Comparison of ENCODE assay signal across 1 cellular context in the genomic region with DNA sequence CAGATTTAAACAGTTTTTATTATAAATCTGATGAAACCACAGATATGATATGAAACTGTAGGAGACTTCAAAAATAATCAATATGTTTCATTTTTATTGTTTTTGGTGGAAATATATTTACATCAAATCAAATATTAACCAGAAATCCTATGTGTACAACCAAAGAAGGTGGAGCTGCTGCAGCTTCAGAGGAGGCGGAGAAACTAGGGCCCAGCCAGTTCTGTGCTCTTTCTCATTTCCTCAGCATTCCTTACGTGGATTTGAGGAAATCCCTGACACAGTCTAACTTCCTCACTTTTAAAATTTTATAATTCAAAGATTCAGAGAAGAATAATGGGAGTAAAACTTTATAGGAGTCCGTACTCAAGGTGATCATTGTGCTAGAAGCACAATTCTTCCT.
TF ChIP-seq lines count a peak whose summit lies in the region.

No MANE protein-coding gene starts in this region.

TF ChIP-seq in HepG2, 621 proteins besides CTCF, POLR2A, EP300 and RAD21:
- TF ChIP-seq, protein P1, sequence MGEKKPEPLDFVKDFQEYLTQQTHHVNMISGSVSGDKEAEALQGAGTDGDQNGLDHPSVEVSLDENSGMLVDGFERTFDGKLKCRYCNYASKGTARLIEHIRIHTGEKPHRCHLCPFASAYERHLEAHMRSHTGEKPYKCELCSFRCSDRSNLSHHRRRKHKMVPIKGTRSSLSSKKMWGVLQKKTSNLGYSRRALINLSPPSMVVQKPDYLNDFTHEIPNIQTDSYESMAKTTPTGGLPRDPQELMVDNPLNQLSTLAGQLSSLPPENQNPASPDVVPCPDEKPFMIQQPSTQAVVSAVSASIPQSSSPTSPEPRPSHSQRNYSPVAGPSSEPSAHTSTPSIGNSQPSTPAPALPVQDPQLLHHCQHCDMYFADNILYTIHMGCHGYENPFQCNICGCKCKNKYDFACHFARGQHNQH (CRISPR knock-in tag; IDR thresholded peaks at IDR 0.05) = no peak
- TF ChIP-seq, protein P2, sequence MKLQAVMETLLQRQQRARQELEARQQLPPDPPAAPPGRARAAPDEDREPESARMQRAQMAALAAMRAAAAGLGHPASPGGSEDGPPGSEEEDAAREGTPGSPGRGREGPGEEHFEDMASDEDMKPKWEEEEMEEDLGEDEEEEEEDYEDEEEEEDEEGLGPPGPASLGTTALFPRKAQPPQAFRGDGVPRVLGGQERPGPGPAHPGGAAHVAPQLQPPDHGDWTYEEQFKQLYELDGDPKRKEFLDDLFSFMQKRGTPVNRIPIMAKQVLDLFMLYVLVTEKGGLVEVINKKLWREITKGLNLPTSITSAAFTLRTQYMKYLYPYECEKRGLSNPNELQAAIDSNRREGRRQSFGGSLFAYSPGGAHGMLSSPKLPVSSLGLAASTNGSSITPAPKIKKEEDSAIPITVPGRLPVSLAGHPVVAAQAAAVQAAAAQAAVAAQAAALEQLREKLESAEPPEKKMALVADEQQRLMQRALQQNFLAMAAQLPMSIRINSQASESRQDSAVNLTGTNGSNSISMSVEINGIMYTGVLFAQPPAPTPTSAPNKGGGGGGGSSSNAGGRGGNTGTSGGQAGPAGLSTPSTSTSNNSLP (IDR thresholded peaks at IDR 0.05; ENCODE audit: low read depth, low read length) = no peak
- TF ChIP-seq TAF15 (IDR thresholded peaks at IDR 0.05; ENCODE audit: low read depth, low read length, poor library complexity, severe bottlenecking) (no peak), SALL1 (CRISPR knock-in tag; IDR thresholded peaks at IDR 0.05) (no peak), TRIM24 (CRISPR knock-in tag; IDR thresholded peaks at IDR 0.05) (no peak), SRSF4 (IDR thresholded peaks at IDR 0.05; ENCODE audit: low read depth, low read length, poor library complexity, severe bottlenecking) (no peak), HOXA7 (CRISPR knock-in tag; IDR thresholded peaks at IDR 0.05) (no peak), ZNF577 (CRISPR knock-in tag; IDR thresholded peaks at IDR 0.05; ENCODE audit: borderline replicate concordance, low read depth) (no peak), PTBP1 (IDR thresholded peaks at IDR 0.05; ENCODE audit: low read depth, low read length, poor library complexity, severe bottlenecking) (no peak), TOPORS (CRISPR knock-in tag; IDR thresholded peaks at IDR 0.05) (no peak), ZNF777 (CRISPR knock-in tag; IDR thresholded peaks at IDR 0.05) (no peak), KDM4B (CRISPR knock-in tag; IDR thresholded peaks at IDR 0.05) (no peak), PLRG1 (conservative IDR thresholded peaks at IDR 0.05) (no peak)
- TF ChIP-seq, protein P3, sequence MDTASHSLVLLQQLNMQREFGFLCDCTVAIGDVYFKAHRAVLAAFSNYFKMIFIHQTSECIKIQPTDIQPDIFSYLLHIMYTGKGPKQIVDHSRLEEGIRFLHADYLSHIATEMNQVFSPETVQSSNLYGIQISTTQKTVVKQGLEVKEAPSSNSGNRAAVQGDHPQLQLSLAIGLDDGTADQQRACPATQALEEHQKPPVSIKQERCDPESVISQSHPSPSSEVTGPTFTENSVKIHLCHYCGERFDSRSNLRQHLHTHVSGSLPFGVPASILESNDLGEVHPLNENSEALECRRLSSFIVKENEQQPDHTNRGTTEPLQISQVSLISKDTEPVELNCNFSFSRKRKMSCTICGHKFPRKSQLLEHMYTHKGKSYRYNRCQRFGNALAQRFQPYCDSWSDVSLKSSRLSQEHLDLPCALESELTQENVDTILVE (CRISPR knock-in tag; IDR thresholded peaks at IDR 0.05) = no peak
- TF ChIP-seq, protein P4, sequence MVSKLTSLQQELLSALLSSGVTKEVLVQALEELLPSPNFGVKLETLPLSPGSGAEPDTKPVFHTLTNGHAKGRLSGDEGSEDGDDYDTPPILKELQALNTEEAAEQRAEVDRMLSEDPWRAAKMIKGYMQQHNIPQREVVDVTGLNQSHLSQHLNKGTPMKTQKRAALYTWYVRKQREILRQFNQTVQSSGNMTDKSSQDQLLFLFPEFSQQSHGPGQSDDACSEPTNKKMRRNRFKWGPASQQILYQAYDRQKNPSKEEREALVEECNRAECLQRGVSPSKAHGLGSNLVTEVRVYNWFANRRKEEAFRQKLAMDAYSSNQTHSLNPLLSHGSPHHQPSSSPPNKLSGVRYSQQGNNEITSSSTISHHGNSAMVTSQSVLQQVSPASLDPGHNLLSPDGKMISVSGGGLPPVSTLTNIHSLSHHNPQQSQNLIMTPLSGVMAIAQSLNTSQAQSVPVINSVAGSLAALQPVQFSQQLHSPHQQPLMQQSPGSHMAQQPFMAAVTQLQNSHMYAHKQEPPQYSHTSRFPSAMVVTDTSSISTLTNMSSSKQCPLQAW (CRISPR knock-in tag; IDR thresholded peaks at IDR 0.05) = no peak
- TF ChIP-seq, protein P5, sequence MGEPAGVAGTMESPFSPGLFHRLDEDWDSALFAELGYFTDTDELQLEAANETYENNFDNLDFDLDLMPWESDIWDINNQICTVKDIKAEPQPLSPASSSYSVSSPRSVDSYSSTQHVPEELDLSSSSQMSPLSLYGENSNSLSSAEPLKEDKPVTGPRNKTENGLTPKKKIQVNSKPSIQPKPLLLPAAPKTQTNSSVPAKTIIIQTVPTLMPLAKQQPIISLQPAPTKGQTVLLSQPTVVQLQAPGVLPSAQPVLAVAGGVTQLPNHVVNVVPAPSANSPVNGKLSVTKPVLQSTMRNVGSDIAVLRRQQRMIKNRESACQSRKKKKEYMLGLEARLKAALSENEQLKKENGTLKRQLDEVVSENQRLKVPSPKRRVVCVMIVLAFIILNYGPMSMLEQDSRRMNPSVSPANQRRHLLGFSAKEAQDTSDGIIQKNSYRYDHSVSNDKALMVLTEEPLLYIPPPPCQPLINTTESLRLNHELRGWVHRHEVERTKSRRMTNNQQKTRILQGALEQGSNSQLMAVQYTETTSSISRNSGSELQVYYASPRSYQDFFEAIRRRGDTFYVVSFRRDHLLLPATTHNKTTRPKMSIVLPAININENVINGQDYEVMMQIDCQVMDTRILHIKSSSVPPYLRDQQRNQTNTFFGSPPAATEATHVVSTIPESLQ (CRISPR knock-in tag; conservative IDR thresholded peaks at IDR 0.05) = no peak
- TF ChIP-seq, protein P6, sequence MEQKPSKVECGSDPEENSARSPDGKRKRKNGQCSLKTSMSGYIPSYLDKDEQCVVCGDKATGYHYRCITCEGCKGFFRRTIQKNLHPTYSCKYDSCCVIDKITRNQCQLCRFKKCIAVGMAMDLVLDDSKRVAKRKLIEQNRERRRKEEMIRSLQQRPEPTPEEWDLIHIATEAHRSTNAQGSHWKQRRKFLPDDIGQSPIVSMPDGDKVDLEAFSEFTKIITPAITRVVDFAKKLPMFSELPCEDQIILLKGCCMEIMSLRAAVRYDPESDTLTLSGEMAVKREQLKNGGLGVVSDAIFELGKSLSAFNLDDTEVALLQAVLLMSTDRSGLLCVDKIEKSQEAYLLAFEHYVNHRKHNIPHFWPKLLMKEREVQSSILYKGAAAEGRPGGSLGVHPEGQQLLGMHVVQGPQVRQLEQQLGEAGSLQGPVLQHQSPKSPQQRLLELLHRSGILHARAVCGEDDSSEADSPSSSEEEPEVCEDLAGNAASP (CRISPR knock-in tag; IDR thresholded peaks at IDR 0.05; ENCODE audit: borderline replicate concordance) = no peak
- TF ChIP-seq, protein P7, sequence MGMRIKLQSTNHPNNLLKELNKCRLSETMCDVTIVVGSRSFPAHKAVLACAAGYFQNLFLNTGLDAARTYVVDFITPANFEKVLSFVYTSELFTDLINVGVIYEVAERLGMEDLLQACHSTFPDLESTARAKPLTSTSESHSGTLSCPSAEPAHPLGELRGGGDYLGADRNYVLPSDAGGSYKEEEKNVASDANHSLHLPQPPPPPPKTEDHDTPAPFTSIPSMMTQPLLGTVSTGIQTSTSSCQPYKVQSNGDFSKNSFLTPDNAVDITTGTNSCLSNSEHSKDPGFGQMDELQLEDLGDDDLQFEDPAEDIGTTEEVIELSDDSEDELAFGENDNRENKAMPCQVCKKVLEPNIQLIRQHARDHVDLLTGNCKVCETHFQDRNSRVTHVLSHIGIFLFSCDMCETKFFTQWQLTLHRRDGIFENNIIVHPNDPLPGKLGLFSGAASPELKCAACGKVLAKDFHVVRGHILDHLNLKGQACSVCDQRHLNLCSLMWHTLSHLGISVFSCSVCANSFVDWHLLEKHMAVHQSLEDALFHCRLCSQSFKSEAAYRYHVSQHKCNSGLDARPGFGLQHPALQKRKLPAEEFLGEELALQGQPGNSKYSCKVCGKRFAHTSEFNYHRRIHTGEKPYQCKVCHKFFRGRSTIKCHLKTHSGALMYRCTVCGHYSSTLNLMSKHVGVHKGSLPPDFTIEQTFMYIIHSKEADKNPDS (CRISPR knock-in tag; IDR thresholded peaks at IDR 0.05) = no peak
- TF ChIP-seq, protein P8, sequence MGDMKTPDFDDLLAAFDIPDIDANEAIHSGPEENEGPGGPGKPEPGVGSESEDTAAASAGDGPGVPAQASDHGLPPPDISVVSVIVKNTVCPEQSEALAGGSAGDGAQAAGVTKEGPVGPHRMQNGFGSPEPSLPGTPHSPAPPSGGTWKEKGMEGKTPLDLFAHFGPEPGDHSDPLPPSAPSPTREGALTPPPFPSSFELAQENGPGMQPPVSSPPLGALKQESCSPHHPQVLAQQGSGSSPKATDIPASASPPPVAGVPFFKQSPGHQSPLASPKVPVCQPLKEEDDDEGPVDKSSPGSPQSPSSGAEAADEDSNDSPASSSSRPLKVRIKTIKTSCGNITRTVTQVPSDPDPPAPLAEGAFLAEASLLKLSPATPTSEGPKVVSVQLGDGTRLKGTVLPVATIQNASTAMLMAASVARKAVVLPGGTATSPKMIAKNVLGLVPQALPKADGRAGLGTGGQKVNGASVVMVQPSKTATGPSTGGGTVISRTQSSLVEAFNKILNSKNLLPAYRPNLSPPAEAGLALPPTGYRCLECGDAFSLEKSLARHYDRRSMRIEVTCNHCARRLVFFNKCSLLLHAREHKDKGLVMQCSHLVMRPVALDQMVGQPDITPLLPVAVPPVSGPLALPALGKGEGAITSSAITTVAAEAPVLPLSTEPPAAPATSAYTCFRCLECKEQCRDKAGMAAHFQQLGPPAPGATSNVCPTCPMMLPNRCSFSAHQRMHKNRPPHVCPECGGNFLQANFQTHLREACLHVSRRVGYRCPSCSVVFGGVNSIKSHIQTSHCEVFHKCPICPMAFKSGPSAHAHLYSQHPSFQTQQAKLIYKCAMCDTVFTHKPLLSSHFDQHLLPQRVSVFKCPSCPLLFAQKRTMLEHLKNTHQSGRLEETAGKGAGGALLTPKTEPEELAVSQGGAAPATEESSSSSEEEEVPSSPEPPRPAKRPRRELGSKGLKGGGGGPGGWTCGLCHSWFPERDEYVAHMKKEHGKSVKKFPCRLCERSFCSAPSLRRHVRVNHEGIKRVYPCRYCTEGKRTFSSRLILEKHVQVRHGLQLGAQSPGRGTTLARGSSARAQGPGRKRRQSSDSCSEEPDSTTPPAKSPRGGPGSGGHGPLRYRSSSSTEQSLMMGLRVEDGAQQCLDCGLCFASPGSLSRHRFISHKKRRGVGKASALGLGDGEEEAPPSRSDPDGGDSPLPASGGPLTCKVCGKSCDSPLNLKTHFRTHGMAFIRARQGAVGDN (CRISPR knock-in tag; IDR thresholded peaks at IDR 0.05) = no peak
